1 cellular context compared by ENCODE assay signal in the genomic region with DNA sequence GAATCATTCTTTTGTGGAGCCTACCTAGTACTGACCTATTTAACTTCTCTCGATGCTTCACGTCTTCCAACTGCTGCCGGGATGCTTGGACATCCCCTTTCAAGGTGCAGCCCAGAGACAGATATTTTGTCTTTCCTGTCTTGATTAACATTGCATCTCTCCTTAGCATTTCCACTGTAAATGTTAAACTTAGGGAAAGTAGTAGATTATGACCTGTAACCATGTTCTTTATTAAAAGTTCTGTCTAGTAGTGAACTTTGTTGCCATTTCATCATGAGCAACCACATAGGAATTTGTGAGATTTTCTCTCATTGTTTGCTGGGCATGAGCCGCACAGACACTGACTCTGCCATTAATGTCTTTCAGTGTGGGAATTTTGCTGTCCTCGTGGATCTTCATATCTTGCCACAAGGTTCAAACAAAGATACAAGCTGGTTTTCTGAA.
TF ChIP-seq lines count a peak whose summit lies in the region.

No MANE protein-coding gene starts in this region.

TF ChIP-seq in HepG2, 621 proteins besides CTCF, POLR2A, EP300 and RAD21 (continued from another document and continues in another):
- TF ChIP-seq, protein P1, sequence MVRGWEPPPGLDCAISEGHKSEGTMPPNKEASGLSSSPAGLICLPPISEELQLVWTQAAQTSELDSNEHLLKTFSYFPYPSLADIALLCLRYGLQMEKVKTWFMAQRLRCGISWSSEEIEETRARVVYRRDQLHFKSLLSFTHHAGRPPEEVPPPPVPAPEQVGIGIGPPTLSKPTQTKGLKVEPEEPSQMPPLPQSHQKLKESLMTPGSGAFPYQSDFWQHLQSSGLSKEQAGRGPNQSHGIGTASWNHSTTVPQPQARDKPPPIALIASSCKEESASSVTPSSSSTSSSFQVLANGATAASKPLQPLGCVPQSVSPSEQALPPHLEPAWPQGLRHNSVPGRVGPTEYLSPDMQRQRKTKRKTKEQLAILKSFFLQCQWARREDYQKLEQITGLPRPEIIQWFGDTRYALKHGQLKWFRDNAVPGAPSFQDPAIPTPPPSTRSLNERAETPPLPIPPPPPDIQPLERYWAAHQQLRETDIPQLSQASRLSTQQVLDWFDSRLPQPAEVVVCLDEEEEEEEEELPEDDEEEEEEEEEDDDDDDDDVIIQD (CRISPR knock-in tag; IDR thresholded peaks at IDR 0.05; ENCODE audit: low read depth): peak; percentile 96
- TF ChIP-seq, protein P2, sequence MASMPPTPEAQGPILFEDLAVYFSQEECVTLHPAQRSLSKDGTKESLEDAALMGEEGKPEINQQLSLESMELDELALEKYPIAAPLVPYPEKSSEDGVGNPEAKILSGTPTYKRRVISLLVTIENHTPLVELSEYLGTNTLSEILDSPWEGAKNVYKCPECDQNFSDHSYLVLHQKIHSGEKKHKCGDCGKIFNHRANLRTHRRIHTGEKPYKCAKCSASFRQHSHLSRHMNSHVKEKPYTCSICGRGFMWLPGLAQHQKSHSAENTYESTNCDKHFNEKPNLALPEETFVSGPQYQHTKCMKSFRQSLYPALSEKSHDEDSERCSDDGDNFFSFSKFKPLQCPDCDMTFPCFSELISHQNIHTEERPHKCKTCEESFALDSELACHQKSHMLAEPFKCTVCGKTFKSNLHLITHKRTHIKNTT (CRISPR knock-in tag; IDR thresholded peaks at IDR 0.05): no peak
- TF ChIP-seq ZNF75D (CRISPR knock-in tag; IDR thresholded peaks at IDR 0.05; ENCODE audit: borderline replicate concordance) (no peak), ZNF878 (CRISPR knock-in tag; IDR thresholded peaks at IDR 0.05) (no peak), CAMTA2 (CRISPR knock-in tag; IDR thresholded peaks at IDR 0.05; ENCODE audit: borderline replicate concordance) (no peak), SOX5 (CRISPR knock-in tag; IDR thresholded peaks at IDR 0.05; ENCODE audit: borderline replicate concordance) (peak; percentile 88), ZFAT (CRISPR knock-in tag; conservative IDR thresholded peaks at IDR 0.05) (no peak), PLRG1 (conservative IDR thresholded peaks at IDR 0.05) (no peak), TCF7L2 (IDR thresholded peaks at IDR 0.05; ENCODE audit: low read depth, low read length) (no peak), ZNF775 (CRISPR knock-in tag; IDR thresholded peaks at IDR 0.05; ENCODE audit: borderline replicate concordance) (no peak), GTF3A (CRISPR knock-in tag; conservative IDR thresholded peaks at IDR 0.05) (no peak), KAT7 (CRISPR knock-in tag; IDR thresholded peaks at IDR 0.05; ENCODE audit: borderline replicate concordance) (no peak), ZNF547 (CRISPR knock-in tag; IDR thresholded peaks at IDR 0.05) (no peak), ZNF766 (CRISPR knock-in tag; IDR thresholded peaks at IDR 0.05; ENCODE audit: borderline replicate concordance) (no peak), SCMH1 (CRISPR knock-in tag; IDR thresholded peaks at IDR 0.05; ENCODE audit: borderline replicate concordance) (no peak), SALL1 (CRISPR knock-in tag; IDR thresholded peaks at IDR 0.05) (peak; percentile 20; the same call in 1 of the 2 replicates), ZBTB38 (CRISPR knock-in tag; IDR thresholded peaks at IDR 0.05) (peak; percentile 80; the same call in 1 of the 2 replicates), FOSL1 (CRISPR knock-in tag; IDR thresholded peaks at IDR 0.05; ENCODE audit: borderline replicate concordance) (peak; percentile 71; the same call in 1 of the 2 replicates), HDAC6 (IDR thresholded peaks at IDR 0.05; ENCODE audit: low read depth, low read length) (no peak), ZNF451 (CRISPR knock-in tag; IDR thresholded peaks at IDR 0.05) (no peak), NR3C1 (CRISPR knock-in tag; IDR thresholded peaks at IDR 0.05) (no peak), RFXANK (CRISPR knock-in tag; IDR thresholded peaks at IDR 0.05) (no peak), ZNF317 (CRISPR knock-in tag; IDR thresholded peaks at IDR 0.05) (no peak), ZNF724P (CRISPR knock-in tag; IDR thresholded peaks at IDR 0.05; ENCODE audit: borderline replicate concordance) (0 out of 2 replicates have a peak, but pooled peaks have one; percentile 44), SMYD3 (CRISPR knock-in tag; IDR thresholded peaks at IDR 0.05) (no peak), SIN3B (IDR thresholded peaks at IDR 0.05; ENCODE audit: low read length) (no peak), FLYWCH1 (CRISPR knock-in tag; IDR thresholded peaks at IDR 0.05) (no peak), HOXA5 (CRISPR knock-in tag; IDR thresholded peaks at IDR 0.05) (no peak), ZNF629 (CRISPR knock-in tag; conservative IDR thresholded peaks at IDR 0.05) (no peak)
- TF ChIP-seq, protein P3, sequence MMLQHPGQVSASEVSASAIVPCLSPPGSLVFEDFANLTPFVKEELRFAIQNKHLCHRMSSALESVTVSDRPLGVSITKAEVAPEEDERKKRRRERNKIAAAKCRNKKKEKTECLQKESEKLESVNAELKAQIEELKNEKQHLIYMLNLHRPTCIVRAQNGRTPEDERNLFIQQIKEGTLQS (CRISPR knock-in tag; IDR thresholded peaks at IDR 0.05): peak; percentile 78; the same call in 1 of the 2 replicates
- TF ChIP-seq, protein P4, sequence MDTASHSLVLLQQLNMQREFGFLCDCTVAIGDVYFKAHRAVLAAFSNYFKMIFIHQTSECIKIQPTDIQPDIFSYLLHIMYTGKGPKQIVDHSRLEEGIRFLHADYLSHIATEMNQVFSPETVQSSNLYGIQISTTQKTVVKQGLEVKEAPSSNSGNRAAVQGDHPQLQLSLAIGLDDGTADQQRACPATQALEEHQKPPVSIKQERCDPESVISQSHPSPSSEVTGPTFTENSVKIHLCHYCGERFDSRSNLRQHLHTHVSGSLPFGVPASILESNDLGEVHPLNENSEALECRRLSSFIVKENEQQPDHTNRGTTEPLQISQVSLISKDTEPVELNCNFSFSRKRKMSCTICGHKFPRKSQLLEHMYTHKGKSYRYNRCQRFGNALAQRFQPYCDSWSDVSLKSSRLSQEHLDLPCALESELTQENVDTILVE (CRISPR knock-in tag; IDR thresholded peaks at IDR 0.05): peak; percentile 35
- TF ChIP-seq, protein P5, sequence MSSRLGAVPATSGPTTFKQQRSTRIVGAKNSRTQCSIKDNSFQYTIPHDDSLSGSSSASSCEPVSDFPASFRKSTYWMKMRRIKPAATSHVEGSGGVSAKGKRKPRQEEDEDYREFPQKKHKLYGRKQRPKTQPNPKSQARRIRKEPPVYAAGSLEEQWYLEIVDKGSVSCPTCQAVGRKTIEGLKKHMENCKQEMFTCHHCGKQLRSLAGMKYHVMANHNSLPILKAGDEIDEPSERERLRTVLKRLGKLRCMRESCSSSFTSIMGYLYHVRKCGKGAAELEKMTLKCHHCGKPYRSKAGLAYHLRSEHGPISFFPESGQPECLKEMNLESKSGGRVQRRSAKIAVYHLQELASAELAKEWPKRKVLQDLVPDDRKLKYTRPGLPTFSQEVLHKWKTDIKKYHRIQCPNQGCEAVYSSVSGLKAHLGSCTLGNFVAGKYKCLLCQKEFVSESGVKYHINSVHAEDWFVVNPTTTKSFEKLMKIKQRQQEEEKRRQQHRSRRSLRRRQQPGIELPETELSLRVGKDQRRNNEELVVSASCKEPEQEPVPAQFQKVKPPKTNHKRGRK (CRISPR knock-in tag; IDR thresholded peaks at IDR 0.05): no peak
- TF ChIP-seq, protein P6, sequence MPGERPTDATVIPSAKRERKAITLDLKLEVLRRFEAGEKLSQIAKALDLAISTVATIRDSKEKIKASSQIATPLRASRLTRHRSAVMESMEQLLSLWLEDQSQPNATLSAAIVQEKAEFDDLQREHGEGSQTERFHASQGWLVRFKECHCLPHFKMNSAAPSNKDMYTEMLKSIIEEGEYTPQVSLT (CRISPR knock-in tag; IDR thresholded peaks at IDR 0.05; ENCODE audit: borderline replicate concordance, low read depth): no peak
- TF ChIP-seq, protein P7, sequence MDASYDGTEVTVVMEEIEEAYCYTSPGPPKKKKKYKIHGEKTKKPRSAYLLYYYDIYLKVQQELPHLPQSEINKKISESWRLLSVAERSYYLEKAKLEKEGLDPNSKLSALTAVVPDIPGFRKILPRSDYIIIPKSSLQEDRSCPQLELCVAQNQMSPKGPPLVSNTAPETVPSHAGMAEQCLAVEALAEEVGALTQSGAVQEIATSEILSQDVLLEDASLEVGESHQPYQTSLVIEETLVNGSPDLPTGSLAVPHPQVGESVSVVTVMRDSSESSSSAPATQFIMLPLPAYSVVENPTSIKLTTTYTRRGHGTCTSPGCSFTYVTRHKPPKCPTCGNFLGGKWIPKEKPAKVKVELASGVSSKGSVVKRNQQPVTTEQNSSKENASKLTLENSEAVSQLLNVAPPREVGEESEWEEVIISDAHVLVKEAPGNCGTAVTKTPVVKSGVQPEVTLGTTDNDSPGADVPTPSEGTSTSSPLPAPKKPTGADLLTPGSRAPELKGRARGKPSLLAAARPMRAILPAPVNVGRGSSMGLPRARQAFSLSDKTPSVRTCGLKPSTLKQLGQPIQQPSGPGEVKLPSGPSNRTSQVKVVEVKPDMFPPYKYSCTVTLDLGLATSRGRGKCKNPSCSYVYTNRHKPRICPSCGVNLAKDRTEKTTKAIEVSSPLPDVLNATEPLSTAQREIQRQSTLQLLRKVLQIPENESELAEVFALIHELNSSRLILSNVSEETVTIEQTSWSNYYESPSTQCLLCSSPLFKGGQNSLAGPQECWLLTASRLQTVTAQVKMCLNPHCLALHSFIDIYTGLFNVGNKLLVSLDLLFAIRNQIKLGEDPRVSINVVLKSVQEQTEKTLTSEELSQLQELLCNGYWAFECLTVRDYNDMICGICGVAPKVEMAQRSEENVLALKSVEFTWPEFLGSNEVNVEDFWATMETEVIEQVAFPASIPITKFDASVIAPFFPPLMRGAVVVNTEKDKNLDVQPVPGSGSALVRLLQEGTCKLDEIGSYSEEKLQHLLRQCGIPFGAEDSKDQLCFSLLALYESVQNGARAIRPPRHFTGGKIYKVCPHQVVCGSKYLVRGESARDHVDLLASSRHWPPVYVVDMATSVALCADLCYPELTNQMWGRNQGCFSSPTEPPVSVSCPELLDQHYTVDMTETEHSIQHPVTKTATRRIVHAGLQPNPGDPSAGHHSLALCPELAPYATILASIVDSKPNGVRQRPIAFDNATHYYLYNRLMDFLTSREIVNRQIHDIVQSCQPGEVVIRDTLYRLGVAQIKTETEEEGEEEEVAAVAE (CRISPR knock-in tag; IDR thresholded peaks at IDR 0.05; ENCODE audit: borderline replicate concordance): peak; percentile 62; the same call in 1 of the 2 replicates
- TF ChIP-seq, protein P8, sequence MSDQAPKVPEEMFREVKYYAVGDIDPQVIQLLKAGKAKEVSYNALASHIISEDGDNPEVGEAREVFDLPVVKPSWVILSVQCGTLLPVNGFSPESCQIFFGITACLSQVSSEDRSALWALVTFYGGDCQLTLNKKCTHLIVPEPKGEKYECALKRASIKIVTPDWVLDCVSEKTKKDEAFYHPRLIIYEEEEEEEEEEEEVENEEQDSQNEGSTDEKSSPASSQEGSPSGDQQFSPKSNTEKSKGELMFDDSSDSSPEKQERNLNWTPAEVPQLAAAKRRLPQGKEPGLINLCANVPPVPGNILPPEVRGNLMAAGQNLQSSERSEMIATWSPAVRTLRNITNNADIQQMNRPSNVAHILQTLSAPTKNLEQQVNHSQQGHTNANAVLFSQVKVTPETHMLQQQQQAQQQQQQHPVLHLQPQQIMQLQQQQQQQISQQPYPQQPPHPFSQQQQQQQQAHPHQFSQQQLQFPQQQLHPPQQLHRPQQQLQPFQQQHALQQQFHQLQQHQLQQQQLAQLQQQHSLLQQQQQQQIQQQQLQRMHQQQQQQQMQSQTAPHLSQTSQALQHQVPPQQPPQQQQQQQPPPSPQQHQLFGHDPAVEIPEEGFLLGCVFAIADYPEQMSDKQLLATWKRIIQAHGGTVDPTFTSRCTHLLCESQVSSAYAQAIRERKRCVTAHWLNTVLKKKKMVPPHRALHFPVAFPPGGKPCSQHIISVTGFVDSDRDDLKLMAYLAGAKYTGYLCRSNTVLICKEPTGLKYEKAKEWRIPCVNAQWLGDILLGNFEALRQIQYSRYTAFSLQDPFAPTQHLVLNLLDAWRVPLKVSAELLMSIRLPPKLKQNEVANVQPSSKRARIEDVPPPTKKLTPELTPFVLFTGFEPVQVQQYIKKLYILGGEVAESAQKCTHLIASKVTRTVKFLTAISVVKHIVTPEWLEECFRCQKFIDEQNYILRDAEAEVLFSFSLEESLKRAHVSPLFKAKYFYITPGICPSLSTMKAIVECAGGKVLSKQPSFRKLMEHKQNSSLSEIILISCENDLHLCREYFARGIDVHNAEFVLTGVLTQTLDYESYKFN (CRISPR knock-in tag; conservative IDR thresholded peaks at IDR 0.05): peak; percentile 29
- TF ChIP-seq, protein P9, sequence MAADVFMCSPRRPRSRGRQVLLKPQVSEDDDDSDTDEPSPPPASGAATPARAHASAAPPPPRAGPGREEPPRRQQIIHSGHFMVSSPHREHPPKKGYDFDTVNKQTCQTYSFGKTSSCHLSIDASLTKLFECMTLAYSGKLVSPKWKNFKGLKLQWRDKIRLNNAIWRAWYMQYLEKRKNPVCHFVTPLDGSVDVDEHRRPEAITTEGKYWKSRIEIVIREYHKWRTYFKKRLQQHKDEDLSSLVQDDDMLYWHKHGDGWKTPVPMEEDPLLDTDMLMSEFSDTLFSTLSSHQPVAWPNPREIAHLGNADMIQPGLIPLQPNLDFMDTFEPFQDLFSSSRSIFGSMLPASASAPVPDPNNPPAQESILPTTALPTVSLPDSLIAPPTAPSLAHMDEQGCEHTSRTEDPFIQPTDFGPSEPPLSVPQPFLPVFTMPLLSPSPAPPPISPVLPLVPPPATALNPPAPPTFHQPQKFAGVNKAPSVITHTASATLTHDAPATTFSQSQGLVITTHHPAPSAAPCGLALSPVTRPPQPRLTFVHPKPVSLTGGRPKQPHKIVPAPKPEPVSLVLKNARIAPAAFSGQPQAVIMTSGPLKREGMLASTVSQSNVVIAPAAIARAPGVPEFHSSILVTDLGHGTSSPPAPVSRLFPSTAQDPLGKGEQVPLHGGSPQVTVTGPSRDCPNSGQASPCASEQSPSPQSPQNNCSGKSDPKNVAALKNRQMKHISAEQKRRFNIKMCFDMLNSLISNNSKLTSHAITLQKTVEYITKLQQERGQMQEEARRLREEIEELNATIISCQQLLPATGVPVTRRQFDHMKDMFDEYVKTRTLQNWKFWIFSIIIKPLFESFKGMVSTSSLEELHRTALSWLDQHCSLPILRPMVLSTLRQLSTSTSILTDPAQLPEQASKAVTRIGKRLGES (CRISPR knock-in tag; IDR thresholded peaks at IDR 0.05; ENCODE audit: borderline replicate concordance): no peak
- TF ChIP-seq, protein P10, sequence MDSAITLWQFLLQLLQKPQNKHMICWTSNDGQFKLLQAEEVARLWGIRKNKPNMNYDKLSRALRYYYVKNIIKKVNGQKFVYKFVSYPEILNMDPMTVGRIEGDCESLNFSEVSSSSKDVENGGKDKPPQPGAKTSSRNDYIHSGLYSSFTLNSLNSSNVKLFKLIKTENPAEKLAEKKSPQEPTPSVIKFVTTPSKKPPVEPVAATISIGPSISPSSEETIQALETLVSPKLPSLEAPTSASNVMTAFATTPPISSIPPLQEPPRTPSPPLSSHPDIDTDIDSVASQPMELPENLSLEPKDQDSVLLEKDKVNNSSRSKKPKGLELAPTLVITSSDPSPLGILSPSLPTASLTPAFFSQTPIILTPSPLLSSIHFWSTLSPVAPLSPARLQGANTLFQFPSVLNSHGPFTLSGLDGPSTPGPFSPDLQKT (CRISPR knock-in tag; IDR thresholded peaks at IDR 0.05; ENCODE audit: borderline replicate concordance): no peak
- TF ChIP-seq, protein P11, sequence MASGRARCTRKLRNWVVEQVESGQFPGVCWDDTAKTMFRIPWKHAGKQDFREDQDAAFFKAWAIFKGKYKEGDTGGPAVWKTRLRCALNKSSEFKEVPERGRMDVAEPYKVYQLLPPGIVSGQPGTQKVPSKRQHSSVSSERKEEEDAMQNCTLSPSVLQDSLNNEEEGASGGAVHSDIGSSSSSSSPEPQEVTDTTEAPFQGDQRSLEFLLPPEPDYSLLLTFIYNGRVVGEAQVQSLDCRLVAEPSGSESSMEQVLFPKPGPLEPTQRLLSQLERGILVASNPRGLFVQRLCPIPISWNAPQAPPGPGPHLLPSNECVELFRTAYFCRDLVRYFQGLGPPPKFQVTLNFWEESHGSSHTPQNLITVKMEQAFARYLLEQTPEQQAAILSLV (CRISPR knock-in tag; IDR thresholded peaks at IDR 0.05; ENCODE audit: borderline replicate concordance): no peak
- TF ChIP-seq, protein P12, sequence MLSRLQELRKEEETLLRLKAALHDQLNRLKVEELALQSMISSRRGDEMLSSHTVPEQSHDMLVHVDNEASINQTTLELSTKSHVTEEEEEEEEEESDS (CRISPR knock-in tag; IDR thresholded peaks at IDR 0.05; ENCODE audit: borderline replicate concordance): no peak
